ENCODE assay signal across 8 cellular contexts in the genomic region with DNA sequence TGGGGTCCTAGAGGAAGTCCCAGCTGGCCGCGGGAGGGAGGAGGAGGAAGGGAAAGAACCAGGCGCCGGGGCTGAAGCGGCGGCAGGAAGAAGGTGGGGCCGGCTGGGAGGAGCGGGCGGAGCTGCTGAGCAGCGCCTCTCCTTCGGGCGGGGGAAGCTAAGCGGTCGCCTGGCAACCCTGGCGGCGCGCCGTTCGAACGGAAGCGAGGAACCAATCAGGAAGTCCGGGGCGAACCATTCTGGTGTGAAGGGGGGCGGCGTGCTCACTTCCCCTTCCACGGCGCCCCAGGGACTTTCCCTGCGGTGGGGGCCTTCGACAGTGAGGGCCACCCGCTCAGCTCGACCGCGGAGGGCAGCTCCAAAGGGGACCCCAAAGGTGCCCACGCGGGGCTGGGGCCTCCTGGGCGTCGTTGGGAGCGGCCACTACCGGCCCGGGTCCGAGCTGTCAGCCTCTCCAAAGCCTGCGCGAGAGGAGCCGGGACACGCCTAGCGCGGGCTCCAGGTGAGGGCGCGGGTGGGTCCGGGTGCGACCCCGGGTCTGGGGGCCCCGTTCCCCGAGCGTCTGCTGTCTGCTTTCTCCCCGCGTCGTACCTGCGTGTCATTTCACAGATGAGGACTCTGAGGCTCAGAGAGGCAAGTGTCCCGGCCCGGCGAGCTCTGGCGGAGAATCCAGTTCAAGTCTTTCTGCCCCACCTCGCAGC. TPM values are rescaled to one million over a fixed set of nuclear protein-coding genes. Genes with fewer than 3 reads are reported as not detected.
DNase-seq lines count a peak whose midpoint lies in the region; ATAC-seq, FAIRE-seq and TF ChIP-seq lines count a peak whose summit lies in the region.

TSS of gene FAM110A (plus strand) at position 266 of the 701 bp plus-strand sequence. CDS start 11,090 bp downstream, outside the sequence.

- no peaks in the 10 kb centered on the region for H3K9me3 ChIP-seq in DOHH2 (ENCODE audit: control insufficient read depth, insufficient read depth, low read length)
- H3K9me3 ChIP-seq in KOPT-K1 (ENCODE audit: insufficient read depth, low read length, poor library complexity, severe bottlenecking), result no peaks in the 10 kb centered on the region
- H3K9me3 ChIP-seq in muscle layer of duodenum (ENCODE audit: control insufficient read depth in 1 of 2, low read length in 2 of 2), result no peaks in the 10 kb centered on the region

- TF ChIP-seq CTCF in DOHH2 (IDR thresholded peaks at IDR 0.05; ENCODE audit: low read depth, low read length, poor library complexity, severe bottlenecking), result no peak

- peak within 1 kb of the TSS; percentile 91 for H3K4me2 ChIP-seq in DOHH2 (ENCODE audit: low read length)

- peak; percentile 94 for ATAC-seq in GM21825 (IDR thresholded peaks at IDR 0.05; ENCODE audit: unreplicated experiment)
- peak; percentile 98 for ATAC-seq in esophagus mucosa

- H3K36me3 ChIP-seq in DOHH2 (ENCODE audit: control insufficient read depth, low read length) (no peaks in the 10 kb centered on the region), KOPT-K1 (ENCODE audit: insufficient read depth, low read length) (no peaks in the 10 kb centered on the region), muscle layer of duodenum (ENCODE audit: control insufficient read depth in 1 of 2, insufficient read depth in 2 of 2, low read length in 2 of 2) (no peaks in the 10 kb centered on the region)

- H3K27me3 ChIP-seq in DOHH2 (ENCODE audit: control insufficient read depth, low read length), result no peaks in the 10 kb centered on the region
- H3K27me3 ChIP-seq in muscle layer of duodenum (ENCODE audit: low read depth, low read length), result no peaks in the 10 kb centered on the region

- peaks cover 35% of the 10 kb centered on the region for H3K4me1 ChIP-seq in DOHH2 (ENCODE audit: control insufficient read depth, low read length)
- peaks cover 11 to 13% of the 10 kb centered on the region in 2 donors for H3K4me1 ChIP-seq in muscle layer of duodenum (ENCODE audit: control insufficient read depth in 1 of 2, insufficient read depth in 2 of 2, low read length in 2 of 2)

- H3F3A ChIP-seq in DOHH2 (ENCODE audit: control insufficient read depth, insufficient read depth), result peaks cover 7% of the 10 kb centered on the region; the same call in 1 of the 2 replicates

- H3K27ac ChIP-seq in DOHH2 (ENCODE audit: low read depth, low read length), result peak within 1 kb of the TSS; percentile 48
- H3K27ac ChIP-seq in KOPT-K1 (ENCODE audit: low read depth, low read length, poor library complexity, severe bottlenecking), result peak within 1 kb of the TSS; percentile 92
- H3K27ac ChIP-seq in muscle layer of duodenum (ENCODE audit: low read length), result peak within 1 kb of the TSS; percentile 29

- peak; percentile 54 for FAIRE-seq in RCC 7860 (lab: Jason Lieb, UNC)

- H4K20me1 ChIP-seq in DOHH2 (ENCODE audit: control insufficient read depth, insufficient read depth, low read depth, low read length), result no peaks in the 10 kb centered on the region

- DNase-seq in RCC 7860 (ENCODE audit: low spot score), result peak; percentile 82
- DNase-seq in activated T-cell treated with anti-CD3 and anti-CD28 coated beads, Interleukin-2, amount 50 U/mL, for 48 hours, result peak; percentile 95 to 96
- peak; percentile 90 for DNase-seq in stimulated activated CD8-positive, alpha-beta memory T cell treated with anti-CD3 and anti-CD28 coated beads, Interleukin-7, amount 100 ng/mL, for 24 hours (ENCODE audit: low read depth)

- peak within 1 kb of the TSS; percentile 96 for H3K4me3 ChIP-seq in DOHH2 (ENCODE audit: low read length)
- H3K4me3 ChIP-seq in muscle layer of duodenum (ENCODE audit: low read depth in 1 of 2, low read length in 2 of 2), result peak within 1 kb of the TSS; percentile 65 to 86

- H3K9me2 ChIP-seq in DOHH2 (replicated peaks; ENCODE audit: control insufficient read depth, low read length), result no peaks in the 10 kb centered on the region

- H3K79me2 ChIP-seq in DOHH2 (ENCODE audit: control insufficient read depth, low read length), result peaks cover 38% of the 10 kb centered on the region

RNA-seq across cellular contexts. Expression of gene FAM110A, which starts in this region (rescaled TPM):
- 32.8 TPM for total RNA-seq in esophagus mucosa

Comparison
In these comparisons a context has a peak if more than half of its experiments do, and no peak if none do; other contexts are left out.
1. Peak in every context shown above with its lines: DNase-seq, ATAC-seq, H3K4me3 ChIP-seq and H3K27ac ChIP-seq.
2. H3K27ac ChIP-seq: peak in every context shown above with its lines; median percentile 92 in KOPT-K1; 48 in DOHH2; 29 in muscle layer of duodenum.